14 cellular contexts compared by ENCODE assay signal in genomic region chr2:235024951-235025773, GRCh38.
DNase-seq lines count a peak whose midpoint lies in the region; ATAC-seq, FAIRE-seq and TF ChIP-seq lines count a peak whose summit lies in the region.
"Had no signal": no experiment of that assay in that cellular context is flagged by ENCODE, and none has a peak within 500 bp of the region (broad histone marks: within the 10 kb centered on the region; RNA-seq: fewer than 3 reads in every experiment).

No MANE protein-coding gene starts in this region.

- peak overlapping the region; percentile 14; the same call in 1 of the 2 replicates for H3K4me3 ChIP-seq in PC-3 (ENCODE audit: low read length)
- H3K4me3 ChIP-seq: esophagus muscularis mucosa, vagina had no signal

- H3K27me3 ChIP-seq in PC-3 (ENCODE audit: low read length) = no peaks in the 10 kb centered on the region
- H3K27me3 ChIP-seq: esophagus muscularis mucosa, vagina had no signal

- H3K36me3 ChIP-seq in PC-3 (ENCODE audit: low read depth, low read length) = no peaks in the 10 kb centered on the region
- H3K36me3 ChIP-seq: esophagus muscularis mucosa, vagina had no signal

- peaks cover 2% of the 10 kb centered on the region for H3K27me3 Mint-ChIP-seq in neural crest cell (ENCODE audit: low read depth)
- no peaks in the 10 kb centered on the region for H3K27me3 Mint-ChIP-seq in T-helper 2 cell treated with Interferon-gamma antibody and Interleukin-4, amounts not matched to agents 5 μg/mL and 100 μg/mL, for 36 hours (ENCODE audit: low read depth)

- no TSS peak for BruUV-seq in PC-3 (replicated peaks; lab: Mats Ljungman, UMichigan)

- H3F3A ChIP-seq in PC-3 (ENCODE audit: low read length, unreplicated experiment) = peaks cover 16% of the 10 kb centered on the region

- FAIRE-seq in urothelium cell line (lab: Jason Lieb, UNC) = no peak

- H3K79me2 ChIP-seq in PC-3 (ENCODE audit: low read length) = peaks cover 62% of the 10 kb centered on the region

- peaks cover 38% of the 10 kb centered on the region for H3K4me1 Mint-ChIP-seq in neural crest cell
- H3K4me1 Mint-ChIP-seq in T-helper 2 cell treated with Interferon-gamma antibody and Interleukin-4, amounts not matched to agents 5 μg/mL and 100 μg/mL, for 36 hours (ENCODE audit: low read depth) = no peaks in the 10 kb centered on the region
- H3K4me1 Mint-ChIP-seq: B cell had no signal

- H3K4me2 ChIP-seq in PC-3 (ENCODE audit: low read length) = peak overlapping the region; percentile 91
- H3K4me2 ChIP-seq: KMS-11 had no signal

- H3K4me1 ChIP-seq in PC-3 (ENCODE audit: insufficient read depth, low read length) = peaks cover 83% of the 10 kb centered on the region

- H3K36me3 Mint-ChIP-seq in neural crest cell (ENCODE audit: low read depth) = peaks cover 4% of the 10 kb centered on the region
- H3K36me3 Mint-ChIP-seq in T-helper 2 cell treated with Interferon-gamma antibody and Interleukin-4, amounts not matched to agents 5 μg/mL and 100 μg/mL, for 36 hours (ENCODE audit: low read depth) = no peaks in the 10 kb centered on the region
- H3K36me3 Mint-ChIP-seq: activated CD4-positive, alpha-beta memory T cell treated with anti-CD3 and anti-CD28 coated beads for 36 hours had no signal

- ATAC-seq in PC-3 (no peak), GM21737 (IDR thresholded peaks at IDR 0.05; ENCODE audit: unreplicated experiment) (no peak)

- H3K9me2 ChIP-seq in PC-3 (replicated peaks; ENCODE audit: low read length) = no peaks in the 10 kb centered on the region

- CTCF ChIA-PET in PC-3 (lab: Charles Lee) = no interaction called here

- no peaks in the 10 kb centered on the region for H4K20me1 ChIP-seq in PC-3 (ENCODE audit: low read length)

- TF ChIP-seq CTCF in PC-3 (conservative IDR thresholded peaks at IDR 0.05; ENCODE audit: low read depth, low read length) = no peak
- no peak for TF ChIP-seq CTCF in neural crest cell (conservative IDR thresholded peaks at IDR 0.05)

- DNase-seq in AG08395 (ENCODE audit: low spot score) (peak; percentile 20), PC-3 (no peak), fibroblast of gingiva (ENCODE audit: low read depth) (peak; percentile 63), neural crest cell (ENCODE audit: low read depth, low spot score) (no peak), urothelium cell line (ENCODE audit: low spot score) (no peak), OCI-M1 (lab: John Stamatoyannopoulos, UW) (no peak)
- no peak for DNase-seq in T-helper 2 cell treated with Interferon-gamma antibody and Interleukin-4, amounts not matched to agents 5 μg/mL and 100 μg/mL, for 36 hours (ENCODE audit: low spot score)
- DNase-seq: activated CD4-positive, alpha-beta memory T cell treated with anti-CD3 and anti-CD28 coated beads for 36 hours; central memory CD4-positive, alpha-beta T cell had no signal

- H3K9ac ChIP-seq in PC-3 (ENCODE audit: low read length) = peak overlapping the region; percentile 38
- H3K9ac ChIP-seq: KMS-11 had no signal

- no peaks in the 10 kb centered on the region for H3K9me3 Mint-ChIP-seq in neural crest cell
- no peaks in the 10 kb centered on the region for H3K9me3 Mint-ChIP-seq in T-helper 2 cell treated with Interferon-gamma antibody and Interleukin-4, amounts not matched to agents 5 μg/mL and 100 μg/mL, for 36 hours
- H3K9me3 Mint-ChIP-seq: activated CD4-positive, alpha-beta memory T cell treated with anti-CD3 and anti-CD28 coated beads for 36 hours had no signal

- POLR2A ChIA-PET in PC-3 (lab: Charles Lee; ENCODE audit: unreplicated experiment) = interaction anchor here (1.2 kb wide), 1 partner anchor 44 kb away, joined by 15 read pairs; no protein-coding TSS in a partner anchor

- peak overlapping the region; percentile 63 for H3K27ac Mint-ChIP-seq in neural crest cell (ENCODE audit: unreplicated experiment)
- no peak overlapping the region for H3K27ac Mint-ChIP-seq in T-helper 2 cell treated with Interferon-gamma antibody and Interleukin-4, amounts not matched to agents 5 μg/mL and 100 μg/mL, for 36 hours
- H3K27ac Mint-ChIP-seq: activated CD4-positive, alpha-beta memory T cell treated with anti-CD3 and anti-CD28 coated beads for 36 hours; B cell had no signal

- peak overlapping the region; percentile 98 for H3K27ac ChIP-seq in PC-3 (ENCODE audit: low read length)
- H3K27ac ChIP-seq: esophagus muscularis mucosa, KMS-11 had no signal

- H2AFZ ChIP-seq in PC-3 (ENCODE audit: low read length) = no peak overlapping the region

- H3K4me3 Mint-ChIP-seq in neural crest cell = no peak overlapping the region
- no peak overlapping the region for H3K4me3 Mint-ChIP-seq in T-helper 2 cell treated with Interferon-gamma antibody and Interleukin-4, amounts not matched to agents 5 μg/mL and 100 μg/mL, for 36 hours
- H3K4me3 Mint-ChIP-seq: activated CD4-positive, alpha-beta memory T cell treated with anti-CD3 and anti-CD28 coated beads for 36 hours; B cell had no signal

- no peaks in the 10 kb centered on the region for H3K9me3 ChIP-seq in PC-3 (ENCODE audit: low read length)
- H3K9me3 ChIP-seq: esophagus muscularis mucosa, vagina had no signal

- intact Hi-C loops in PC-3 (cut with micrococcal nuclease) = loop anchor here (10.0 kb wide), 1 partner anchor 1610 kb away; no protein-coding TSS in a partner anchor

Comparison
In these comparisons a context has a peak if more than half of its experiments do, and no peak if none do; other contexts are left out.
1. DNase-seq: peak in AG08395 (single experiment) and fibroblast of gingiva (single experiment); none in PC-3 (single experiment), neural crest cell (single experiment), urothelium cell line (single experiment), OCI-M1 (single experiment) and T-helper 2 cell treated with Interferon-gamma antibody and Interleukin-4, amounts not matched to agents 5 μg/mL and 100 μg/mL, for 36 hours (single experiment).